ENCODE assay signal across 1 cellular context in genomic region chr11:111221208-111221607, GRCh38.
TF ChIP-seq lines count a peak whose summit lies in the region.

No MANE protein-coding gene starts in this region.

TF ChIP-seq in WTC11, 78 proteins besides CTCF, POLR2A, EP300 and RAD21 (continued from another document):
- TF ChIP-seq E2F5 (CRISPR knock-in tag; IDR thresholded peaks at IDR 0.05) (no peak), ZMAT4 (CRISPR knock-in tag; IDR thresholded peaks at IDR 0.05) (no peak), NR1H2 (CRISPR knock-in tag; IDR thresholded peaks at IDR 0.05) (no peak), TP53 (CRISPR knock-in tag; IDR thresholded peaks at IDR 0.05) (no peak), ATF6 (CRISPR knock-in tag; IDR thresholded peaks at IDR 0.05) (no peak), STAT6 (CRISPR knock-in tag; conservative IDR thresholded peaks at IDR 0.05; ENCODE audit: low read depth) (no peak), MAX (CRISPR knock-in tag; IDR thresholded peaks at IDR 0.05) (no peak), SMAD3 (CRISPR knock-in tag; IDR thresholded peaks at IDR 0.05; ENCODE audit: borderline replicate concordance) (no peak)
